ENCODE assay signal across 1 cellular context in the genomic region with DNA sequence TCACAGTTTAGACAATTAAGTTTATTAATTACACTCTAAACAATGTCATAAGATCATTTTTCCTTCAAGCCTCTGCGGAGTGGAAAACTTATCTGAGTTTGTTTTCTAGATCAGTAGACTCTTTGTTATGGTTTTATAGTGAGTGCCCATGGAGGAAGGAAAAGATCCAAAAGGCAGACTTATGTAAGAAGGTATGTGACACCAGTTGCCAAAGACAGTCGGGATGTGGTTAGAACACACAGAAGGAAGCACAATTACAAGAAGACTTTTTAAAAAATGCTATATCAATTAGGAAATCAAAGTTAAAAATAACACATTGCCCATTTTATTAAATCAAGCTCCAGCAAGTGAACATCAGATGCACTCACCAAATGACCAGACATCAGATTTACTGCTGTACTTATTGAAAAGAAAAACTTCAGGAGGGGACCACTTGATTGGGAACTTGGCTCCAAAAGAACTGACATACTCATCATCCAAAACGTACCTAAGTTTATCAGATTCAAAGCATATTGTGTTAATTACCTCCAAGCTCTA.
TF ChIP-seq lines count a peak whose summit lies in the region.

No MANE protein-coding gene starts in this region.

TF ChIP-seq in SK-N-SH, 30 proteins besides CTCF, POLR2A, EP300 and RAD21:
- TF ChIP-seq REST (IDR thresholded peaks at IDR 0.05; ENCODE audit: low read depth, low read length) (no peak), SMC3 (IDR thresholded peaks at IDR 0.05; ENCODE audit: low read depth, low read length) (no peak), GABPA (IDR thresholded peaks at IDR 0.05; ENCODE audit: low read depth) (no peak), POLR2AphosphoS5 (IDR thresholded peaks at IDR 0.05; ENCODE audit: low read depth, low read length) (no peak), FOXJ3 (CRISPR knock-in tag; IDR thresholded peaks at IDR 0.05) (no peak), TEAD4 (IDR thresholded peaks at IDR 0.05; ENCODE audit: borderline replicate concordance, insufficient read depth) (no peak), MEF2A (IDR thresholded peaks at IDR 0.05; ENCODE audit: borderline replicate concordance, low read depth) (no peak), NRF1 (IDR thresholded peaks at IDR 0.05; ENCODE audit: low read depth, low read length) (no peak), RCOR1 (IDR thresholded peaks at IDR 0.05; ENCODE audit: low read length) (no peak), RXRA (IDR thresholded peaks at IDR 0.05; ENCODE audit: borderline replicate concordance, low read depth) (no peak), TAF1 (IDR thresholded peaks at IDR 0.05; ENCODE audit: borderline replicate concordance, low read depth, low read length) (no peak), GATA2 (CRISPR knock-in tag; IDR thresholded peaks at IDR 0.05) (no peak), FOSL2 (IDR thresholded peaks at IDR 0.05; ENCODE audit: borderline replicate concordance, low read depth) (no peak), JUND (IDR thresholded peaks at IDR 0.05) (no peak)
- TF ChIP-seq, protein P1, sequence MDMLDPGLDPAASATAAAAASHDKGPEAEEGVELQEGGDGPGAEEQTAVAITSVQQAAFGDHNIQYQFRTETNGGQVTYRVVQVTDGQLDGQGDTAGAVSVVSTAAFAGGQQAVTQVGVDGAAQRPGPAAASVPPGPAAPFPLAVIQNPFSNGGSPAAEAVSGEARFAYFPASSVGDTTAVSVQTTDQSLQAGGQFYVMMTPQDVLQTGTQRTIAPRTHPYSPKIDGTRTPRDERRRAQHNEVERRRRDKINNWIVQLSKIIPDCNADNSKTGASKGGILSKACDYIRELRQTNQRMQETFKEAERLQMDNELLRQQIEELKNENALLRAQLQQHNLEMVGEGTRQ (IDR thresholded peaks at IDR 0.05; ENCODE audit: borderline replicate concordance, low read depth, low read length), result no peak
